ENCODE assay signal across 8 cellular contexts in genomic region chr6:144931172-144932035, GRCh38.
A peak's percentile ranks its signal among the peaks of the same experiment; 100 is the strongest.
DNase-seq lines count a peak whose midpoint lies in the region; ATAC-seq and TF ChIP-seq lines count a peak whose summit lies in the region.

No MANE protein-coding gene starts in this region.

- TF ChIP-seq POLR2A in spleen (IDR thresholded peaks at IDR 0.05) = no peak

- no peaks in the 10 kb centered on the region for H3K4me1 Mint-ChIP-seq in activated CD4-positive, alpha-beta memory T cell treated with anti-CD3 and anti-CD28 coated beads for 36 hours (ENCODE audit: low read depth)

- WGBS in spleen, 5 donors = 53 to 59% (median 54%) methylated on average over 6 of the region's 6 CpGs
- WGBS in aorta, 2 donors = 60 to 63% methylated on average over 6 of the region's 6 CpGs

- peak in 10 of 11 experiments; percentile 7 to 63 (median 48) for TF ChIP-seq CTCF in spleen (IDR thresholded peaks at IDR 0.05 in 8 of 11, conservative IDR thresholded peaks at IDR 0.05 in 3 of 11)

- H3K4me1 ChIP-seq in spleen = no peaks in the 10 kb centered on the region
- H3K4me1 ChIP-seq in aorta (ENCODE audit: control insufficient read depth in 1 of 2, insufficient read depth in 2 of 2, low read length in 2 of 2) = no peaks in the 10 kb centered on the region

- H3K9me3 Mint-ChIP-seq in activated CD4-positive, alpha-beta memory T cell treated with anti-CD3 and anti-CD28 coated beads for 36 hours = peaks cover 9% of the 10 kb centered on the region

- CTCF ChIA-PET in activated CD4-positive, alpha-beta memory T cell treated with anti-CD3 and anti-CD28 coated beads for 36 hours (lab: Charles Lee) = interaction anchor here (0.6 to 2.4 kb wide), 4 partner anchors 11 to 347 kb away, joined by 3 to 27 read pairs (median 4); no protein-coding TSS in a partner anchor

- POLR2A ChIA-PET in activated CD4-positive, alpha-beta memory T cell treated with anti-CD3 and anti-CD28 coated beads for 36 hours (lab: Charles Lee) = no interaction called here

- no peak overlapping the region for H3K4me3 Mint-ChIP-seq in activated CD4-positive, alpha-beta memory T cell treated with anti-CD3 and anti-CD28 coated beads for 36 hours

- no peak overlapping the region for H3K4me3 ChIP-seq in spleen
- H3K4me3 ChIP-seq in aorta (ENCODE audit: low read length in 2 of 2) = no peak overlapping the region

- intact Hi-C loops in activated CD4-positive, alpha-beta memory T cell treated with anti-CD3 and anti-CD28 coated beads for 36 hours (cut with micrococcal nuclease) = loop anchor here (1.0 to 10.0 kb wide), 4 partner anchors 274 to 827 kb away; no protein-coding TSS in a partner anchor
- intact Hi-C loops in spleen (cut with DNase I; ENCODE audit: low total_unique reads) (loop anchor here (5.0 kb wide), 1 partner anchor 344 kb away; no protein-coding TSS in a partner anchor), aorta (cut with DNase I) (loop anchor here (5.0 to 10.0 kb wide), 2 partner anchors 347 to 349 kb away; no protein-coding TSS in a partner anchor)

- peaks cover 0 to 14% (median 11%) of the 10 kb centered on the region in 8 donors for H3K9me3 ChIP-seq in spleen
- no peaks in the 10 kb centered on the region for H3K9me3 ChIP-seq in aorta (ENCODE audit: control insufficient read depth, low read length)

- H3K36me3 Mint-ChIP-seq in activated CD4-positive, alpha-beta memory T cell treated with anti-CD3 and anti-CD28 coated beads for 36 hours = no peaks in the 10 kb centered on the region

- DNase-seq in EH (ENCODE audit: low read depth) (peak; percentile 66), NCI-H1092 (lab: John Stamatoyannopoulos, UW) (peak; percentile 19), globus pallidus (ENCODE audit: low spot score) (peak; percentile 2), spleen (no peak), aorta (no peak)
- DNase-seq in activated CD4-positive, alpha-beta memory T cell treated with anti-CD3 and anti-CD28 coated beads for 36 hours = peak; percentile 48

- H3K27me3 Mint-ChIP-seq in activated CD4-positive, alpha-beta memory T cell treated with anti-CD3 and anti-CD28 coated beads for 36 hours = no peaks in the 10 kb centered on the region

- no peak overlapping the region for H3K27ac Mint-ChIP-seq in activated CD4-positive, alpha-beta memory T cell treated with anti-CD3 and anti-CD28 coated beads for 36 hours

- no peak overlapping the region for H3K27ac ChIP-seq in spleen
- H3K27ac ChIP-seq in aorta (ENCODE audit: low read depth in 1 of 2, low read length in 2 of 2) = no peak overlapping the region

- no peaks in the 10 kb centered on the region for H3K36me3 ChIP-seq in spleen
- H3K36me3 ChIP-seq in aorta (ENCODE audit: control insufficient read depth in 1 of 2, insufficient read depth in 2 of 2, low read length in 1 of 2) = no peaks in the 10 kb centered on the region

- H3K27me3 ChIP-seq in spleen (replicated peaks in 1 of 7) (no peaks in the 10 kb centered on the region), aorta (ENCODE audit: control insufficient read depth in 1 of 2, insufficient read depth in 2 of 2, low read length in 1 of 2) (no peaks in the 10 kb centered on the region)

- ATAC-seq in GM21390 (IDR thresholded peaks at IDR 0.05; ENCODE audit: unreplicated experiment) (peak; percentile 77), GM18909 (IDR thresholded peaks at IDR 0.05; ENCODE audit: poor library complexity, unreplicated experiment) (no peak), aorta (ENCODE audit: low FRiP score) (no peak)

Comparison
In these comparisons a context has a peak if more than half of its experiments do, and no peak if none do; other contexts are left out.
1. DNase-seq: peak in EH (single experiment), NCI-H1092 (single experiment), activated CD4-positive, alpha-beta memory T cell treated with anti-CD3 and anti-CD28 coated beads for 36 hours (single experiment) and globus pallidus (single experiment); none in spleen (single experiment) and aorta (0 of 2).